Comparison of ENCODE assay signal across 11 cellular contexts in the genomic region with DNA sequence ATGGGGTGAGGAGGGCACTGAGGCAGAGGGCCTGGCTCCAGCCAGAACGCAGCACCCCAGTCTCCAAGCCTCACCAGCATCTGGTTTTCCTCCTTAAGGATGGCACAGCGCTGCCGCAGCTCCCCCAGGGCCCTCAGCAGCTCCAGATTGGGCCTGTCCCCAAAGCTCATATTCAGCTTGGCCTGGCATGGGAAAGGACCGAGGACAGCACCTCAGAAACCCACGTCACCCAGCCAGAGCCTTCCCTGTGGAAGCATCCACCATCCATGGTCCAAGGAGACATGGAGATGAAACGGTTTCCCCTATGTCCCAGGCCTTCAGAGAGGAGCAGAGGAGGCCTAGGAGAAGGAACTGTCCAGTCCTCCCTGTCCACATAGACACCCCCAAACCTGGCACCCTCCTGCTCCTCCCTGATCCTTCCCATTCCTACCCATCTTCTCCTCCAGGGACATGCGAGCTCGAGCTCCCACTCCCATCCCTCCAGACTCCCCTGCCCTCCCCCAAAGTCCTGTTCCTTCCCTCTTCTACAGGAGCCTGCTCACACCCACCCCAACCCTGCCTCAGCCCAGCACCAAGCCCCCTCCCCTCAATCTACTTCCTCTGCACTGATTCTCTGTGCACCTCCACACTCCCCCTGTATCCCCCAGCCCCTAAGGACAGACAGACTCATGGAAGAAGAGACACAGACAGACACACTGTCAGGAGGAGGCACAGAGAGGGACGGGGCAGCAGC. TPM values are rescaled to one million over a fixed set of nuclear protein-coding genes. Genes with fewer than 3 reads are reported as not detected.
DNase-seq lines count a peak whose midpoint lies in the region; ATAC-seq, FAIRE-seq and TF ChIP-seq lines count a peak whose summit lies in the region.
"Had no signal": no experiment of that assay in that cellular context is flagged by ENCODE, and none has a peak within 500 bp of the region (broad histone marks: within the 10 kb centered on the region; RNA-seq: fewer than 3 reads in every experiment).

No MANE protein-coding gene starts in this region.

- FAIRE-seq in GM12878 (lab: Jason Lieb, UNC) = no peak

- RAD21 ChIA-PET in GM12878 (lab: Charles Lee; ENCODE audit: unreplicated experiment) = interaction anchor here (1.0 to 3.6 kb wide), 7 partner anchors 9 to 25 kb away, joined by 3 to 40 read pairs (median 12); a partner anchor contains a TSS

- no peak for TF ChIP-seq RAD21 in GM12878 (IDR thresholded peaks at IDR 0.05; ENCODE audit: insufficient read depth, low read depth, low read length)

- H3K9ac ChIP-seq in KMS-11 = no peak overlapping the region; the same call in 1 of the 2 replicates
- no peak overlapping the region for H3K9ac ChIP-seq in GM12878 (ENCODE audit: control insufficient read depth, insufficient read depth, low read length)
- no peak overlapping the region for H3K9ac ChIP-seq in neuronal stem cell (ENCODE audit: low read depth, low read length, poor library complexity)

- H3K27me3 ChIP-seq in KMS-11 (ENCODE audit: insufficient read depth, low read depth) = no peaks in the 10 kb centered on the region
- no peaks in the 10 kb centered on the region; a peak in 1 of 4 replicates for H3K27me3 ChIP-seq in GM12878 (replicated peaks in 1 of 2; ENCODE audit: control insufficient read depth in 2 of 2, insufficient read depth in 2 of 2, low read length in 1 of 2)
- peaks cover 0 to 29% (median 0%) of the 10 kb centered on the region in 3 experiments for H3K27me3 ChIP-seq in neuronal stem cell (ENCODE audit: control insufficient read depth in 3 of 3, insufficient read depth in 3 of 3, low read depth in 1 of 3, low read length in 3 of 3)

- 61% methylated on average over 9 of the region's 9 CpGs for WGBS in GM12878 (ENCODE audit: insufficient coverage, insufficient replicate concordance, low lambda C conversion rate, missing lambda C conversion rate)
- WGBS in neuronal stem cell (ENCODE audit: extremely low coverage in 2 of 2, insufficient read length in 2 of 2, insufficient replicate concordance in 1 of 2), 2 donors = no CpG with 5 or more reads among the region's 9 CpGs

- BruUV-seq in GM12878 (replicated peaks; lab: Mats Ljungman, UMichigan) = no TSS peak

- DNase-seq in activated CD4-positive, alpha-beta T cell treated with anti-CD3 and anti-CD28 coated beads for 1 hour = peak; percentile 26
- DNase-seq in activated CD4-positive, alpha-beta T cell treated with anti-CD3 and anti-CD28 coated beads for 4 hours = no peak
- DNase-seq in GM12878 (ENCODE audit: low read depth, low spot score) (no peak), neuronal stem cell (ENCODE audit: low spot score) (no peak), NK-92 (lab: John Stamatoyannopoulos, UW; ENCODE audit: unreplicated experiment) (no peak)
- DNase-seq: NCI-H2029 treated with DMSO at 0.1 percent for 48 hours, T1000 had no signal

- SMC1A ChIA-PET in GM12878 (lab: Charles Lee; ENCODE audit: uncharacterized antibody, unreplicated experiment) = interaction anchor here (0.7 to 3.8 kb wide), 12 partner anchors 9 to 136 kb away, joined by 3 to 40 read pairs (median 5); a partner anchor contains a TSS

- peaks cover 7% of the 10 kb centered on the region; the same call in 1 of the 2 replicates for H4K20me1 ChIP-seq in KMS-11 (ENCODE audit: insufficient read depth)
- no peaks in the 10 kb centered on the region; the same call in 1 of the 2 replicates for H4K20me1 ChIP-seq in GM12878 (ENCODE audit: control insufficient read depth, insufficient read depth)

- H3K14ac ChIP-seq in neuronal stem cell (ENCODE audit: low read length) = no peak overlapping the region

- TF ChIP-seq POLR2A in GM12878 (IDR thresholded peaks at IDR 0.05; ENCODE audit: low read depth, low read length) = no peak

- ATAC-seq in GM12878 (no peak), HG03521 (IDR thresholded peaks at IDR 0.05; ENCODE audit: unreplicated experiment) (no peak), GM21529 (IDR thresholded peaks at IDR 0.05; ENCODE audit: unreplicated experiment) (no peak)

- H4K8ac ChIP-seq in neuronal stem cell (ENCODE audit: low read depth, low read length) = no peak overlapping the region

- TF ChIP-seq CTCF in KMS-11 (conservative IDR thresholded peaks at IDR 0.05; ENCODE audit: low read depth, low read length) = no peak
- no peak for TF ChIP-seq CTCF in GM12878 (IDR thresholded peaks at IDR 0.05 in 2 of 3, conservative IDR thresholded peaks at IDR 0.05 in 1 of 3; ENCODE audit: control insufficient read depth in 2 of 3, extremely low read depth in 1 of 3, insufficient read depth in 1 of 3, low read depth in 3 of 3, low read length in 3 of 3)

- intact Hi-C loops in GM12878 (cut with micrococcal nuclease; ENCODE audit: unreplicated experiment) = no loop called here

- peak overlapping the region; percentile 69 for H2BK15ac ChIP-seq in neuronal stem cell (ENCODE audit: low read length)

- H3K4me2 ChIP-seq in KMS-11 (peak overlapping the region; percentile 15; the same call in 1 of the 2 replicates), GM12878 (ENCODE audit: control insufficient read depth, insufficient read depth) (no peak overlapping the region), neuronal stem cell (ENCODE audit: insufficient read depth, low read length, poor library complexity, severe bottlenecking) (no peak overlapping the region)

- H3K79me1 ChIP-seq in neuronal stem cell (ENCODE audit: low read depth, low read length) = peaks cover 6% of the 10 kb centered on the region

- CTCF ChIA-PET in GM12878 (lab: Yijun Ruan, JAX) = interaction anchor here (1.2 to 4.0 kb wide), 10 partner anchors 9 to 127 kb away, joined by 3 to 51 read pairs (median 6); a partner anchor contains a TSS

- H3K27ac ChIP-seq in KMS-11 = peak overlapping the region; percentile 96; the same call in 1 of the 2 replicates
- no peak overlapping the region for H3K27ac ChIP-seq in GM12878 (ENCODE audit: control insufficient read depth, insufficient read depth)
- no peak overlapping the region for H3K27ac ChIP-seq in neuronal stem cell (replicated peaks; ENCODE audit: low read length)

- H3K4me3 ChIP-seq in KMS-11 (IDR thresholded peaks at IDR 0.05; ENCODE audit: insufficient read depth, low read depth, low read length) = no peak overlapping the region
- no peak overlapping the region for H3K4me3 ChIP-seq in GM12878
- no peak overlapping the region for H3K4me3 ChIP-seq in neuronal stem cell (ENCODE audit: low read length in 2 of 2)

- H3K79me2 ChIP-seq in KMS-11 (ENCODE audit: insufficient read depth, low read depth) = peaks cover 21% of the 10 kb centered on the region
- peaks cover 32% of the 10 kb centered on the region for H3K79me2 ChIP-seq in GM12878 (ENCODE audit: control insufficient read depth, insufficient read depth, low read length)

- H3K9me3 ChIP-seq in GM12878 (replicated peaks; ENCODE audit: control insufficient read depth, insufficient read depth, low read length) (no peaks in the 10 kb centered on the region), neuronal stem cell (replicated peaks in 1 of 2; ENCODE audit: control insufficient read depth in 2 of 2, insufficient read depth in 1 of 2, low read depth in 1 of 2, low read length in 2 of 2) (no peaks in the 10 kb centered on the region)

- POLR2A ChIA-PET in GM12878 (lab: Charles Lee) = interaction anchor here (0.7 to 8.4 kb wide), 7 partner anchors 9 to 112 kb away, joined by 3 to 77 read pairs (median 4); no protein-coding TSS in a partner anchor

- no peak overlapping the region for H3K4ac ChIP-seq in neuronal stem cell (ENCODE audit: low read length)

- no peak overlapping the region for H3K18ac ChIP-seq in neuronal stem cell (ENCODE audit: low read length)

- peak overlapping the region; percentile 98 for H2AK5ac ChIP-seq in neuronal stem cell (ENCODE audit: low read depth, low read length)

- H2BK12ac ChIP-seq in neuronal stem cell (ENCODE audit: low read length) = no peak overlapping the region

- no peak for TF ChIP-seq EP300 in GM12878 (IDR thresholded peaks at IDR 0.05; ENCODE audit: borderline replicate concordance in 1 of 2, control insufficient read depth in 1 of 2, low read depth in 2 of 2, low read length in 2 of 2)

- H3K36me3 ChIP-seq in KMS-11 (ENCODE audit: insufficient read depth) = peaks cover 6% of the 10 kb centered on the region; the same call in 1 of the 2 replicates
- peaks cover 6 to 15% of the 10 kb centered on the region in 2 experiments for H3K36me3 ChIP-seq in GM12878 (ENCODE audit: control insufficient read depth in 2 of 2, insufficient read depth in 2 of 2, low read length in 1 of 2)
- H3K36me3 ChIP-seq in neuronal stem cell (replicated peaks in 1 of 2; ENCODE audit: control insufficient read depth in 2 of 2, insufficient read depth in 2 of 2, low read length in 2 of 2) = peaks cover 0 to 4% of the 10 kb centered on the region in 2 donors

- in situ Hi-C loops in GM12878 (cut with MboI) = no loop called here

- H2BK120ac ChIP-seq in neuronal stem cell (ENCODE audit: low read depth, low read length) = no peak overlapping the region

- H3K4me1 ChIP-seq in KMS-11 (ENCODE audit: low read depth, poor library complexity, severe bottlenecking) (peaks cover 31% of the 10 kb centered on the region), GM12878 (ENCODE audit: control insufficient read depth, insufficient read depth, low read length) (peaks cover 18% of the 10 kb centered on the region), neuronal stem cell (ENCODE audit: control insufficient read depth in 2 of 2, insufficient read depth in 1 of 2, low read depth in 1 of 2, low read length in 2 of 2) (peaks cover 13 to 37% of the 10 kb centered on the region in 2 donors)

- H4K91ac ChIP-seq in neuronal stem cell (ENCODE audit: low read depth, low read length, poor library complexity) = no peak overlapping the region

- no peak overlapping the region for H2AFZ ChIP-seq in KMS-11 (ENCODE audit: low read depth)
- H2AFZ ChIP-seq in GM12878 (ENCODE audit: control insufficient read depth, low read depth, low read length) = no peak overlapping the region
- no peak overlapping the region for H2AFZ ChIP-seq in neuronal stem cell (ENCODE audit: low read length)

- H2BK5ac ChIP-seq in neuronal stem cell (ENCODE audit: low read length) = no peak overlapping the region

- H3K23ac ChIP-seq in neuronal stem cell (ENCODE audit: low read depth, low read length, poor library complexity) = no peak overlapping the region

RNA-seq across cellular contexts. Expression of a gene that starts 1.8 kb away (rescaled TPM):
- 52.4 and 53.8 TPM in 2 replicates for total RNA-seq in GM12878 (2013; cell fraction: nucleolus; rRNA removed)
- total RNA-seq in GM12878 (2014; rRNA removed) (5.6 and 5.7 TPM in 2 replicates), GM12878 (2014; rRNA removed; fragmentation: Illumina TruSeq; extraction: Trizol) (2.8 and 3.6 TPM in 2 replicates), GM12878 (2021) (6.5 and 8.8 TPM in 2 replicates)
- polyA plus RNA-seq in GM12878 (2011; ENCODE audit: low read depth) = 5.7 TPM
- polyA plus RNA-seq in GM12878 (2011; rRNA removed) (11.6 and 16.4 TPM in 2 replicates), GM12878 (2014; fragmentation: Illumina TruSeq; extraction: Trizol) (1.2 and 4.2 TPM in 2 replicates), GM12878 (2014; fragmentation: Nextera tagmentation; extraction: Ambion mirVana) (under 1 TPM in 1 of 2 experiments, not detected in 1; 0.58 TPM), GM12878 (2014; rRNA removed) (8.5 and 10.9 TPM in 2 replicates), GM12878 (2016; fragmentation: Nextera tagmentation; extraction: Ambion mirVana) (1 to 10 TPM; 2.2 to 3.2 TPM)
- polyA plus RNA-seq in GM12878 (2011; cell fraction: cytosol; rRNA removed) = 12.2 and 16.5 TPM in 2 replicates
- polyA plus RNA-seq in GM12878 (2011; cell fraction: nucleus; rRNA removed) = 164 and 168 TPM in 2 replicates
- polyA plus RNA-seq in GM12878 (2012) = 9.8 and 14.2 TPM in 2 replicates
- 7.2 and 17.1 TPM in 2 replicates for polyA minus RNA-seq in GM12878 (2011; rRNA and poly(A)+ RNA removed)
- polyA minus RNA-seq in GM12878 (2011; cell fraction: cytosol; rRNA and poly(A)+ RNA removed) = 6.4 and 6.7 TPM in 2 replicates
- polyA minus RNA-seq in GM12878 (2011; cell fraction: nucleus; rRNA and poly(A)+ RNA removed) = 16.2 and 33.3 TPM in 2 replicates
- polyA plus RNA-seq in neuronal stem cell (2013, experiment 1 of 2) = 26.2 TPM
- polyA plus RNA-seq in neuronal stem cell (2013, experiment 2 of 2) = 25.2 TPM

RNA-seq across cellular contexts. Expression of a gene that starts 25.2 kb away (rescaled TPM):
- total RNA-seq in GM12878 (2013; cell fraction: nucleolus; rRNA removed) = 8.8 and 9.5 TPM in 2 replicates
- total RNA-seq in GM12878 (2014; rRNA removed) (87.9 and 92.8 TPM in 2 replicates), GM12878 (2014; rRNA removed; fragmentation: Illumina TruSeq; extraction: Trizol) (70.4 and 83.8 TPM in 2 replicates), GM12878 (2021) (87.0 and 93.2 TPM in 2 replicates)
- polyA plus RNA-seq in GM12878 (2011; ENCODE audit: low read depth) = 90.2 TPM
- polyA plus RNA-seq in GM12878 (2011; rRNA removed) (230 and 240 TPM in 2 replicates), GM12878 (2014; fragmentation: Illumina TruSeq; extraction: Trizol) (98.9 and 112 TPM in 2 replicates), GM12878 (2014; fragmentation: Nextera tagmentation; extraction: Ambion mirVana) (100 to 1,000 TPM; 148 to 293 TPM), GM12878 (2014; rRNA removed) (94.9 and 102 TPM in 2 replicates), GM12878 (2016; fragmentation: Nextera tagmentation; extraction: Ambion mirVana) (100 to 1,000 TPM; 143 to 159 TPM)
- 105 and 107 TPM in 2 replicates for polyA plus RNA-seq in GM12878 (2011; cell fraction: cytosol; rRNA removed)
- 61.5 and 64.9 TPM in 2 replicates for polyA plus RNA-seq in GM12878 (2011; cell fraction: nucleus; rRNA removed)
- 88.7 and 95.3 TPM in 2 replicates for polyA plus RNA-seq in GM12878 (2012)
- polyA minus RNA-seq in GM12878 (2011; rRNA and poly(A)+ RNA removed) = 60.9 and 80.0 TPM in 2 replicates
- 11.5 and 19.8 TPM in 2 replicates for polyA minus RNA-seq in GM12878 (2011; cell fraction: cytosol; rRNA and poly(A)+ RNA removed)
- polyA minus RNA-seq in GM12878 (2011; cell fraction: nucleus; rRNA and poly(A)+ RNA removed) = 5.6 and 14.2 TPM in 2 replicates
- 75.6 TPM for polyA plus RNA-seq in neuronal stem cell (2013, experiment 1 of 2)
- 76.4 TPM for polyA plus RNA-seq in neuronal stem cell (2013, experiment 2 of 2)

RNA-seq across cellular contexts. Expression of a gene that starts 46.0 kb away (rescaled TPM):
- total RNA-seq in GM12878 (2013; cell fraction: nucleolus; rRNA removed) = not detected in 2 replicates
- total RNA-seq in GM12878 (2014; rRNA removed) = 0.05 and 0.06 TPM in 2 replicates
- 0.09 and 0.13 TPM in 2 replicates for total RNA-seq in GM12878 (2014; rRNA removed; fragmentation: Illumina TruSeq; extraction: Trizol)
- 0.08 and 0.23 TPM in 2 replicates for total RNA-seq in GM12878 (2021)
- polyA plus RNA-seq in GM12878 (2011; ENCODE audit: low read depth) = not detected
- polyA plus RNA-seq in GM12878 (2011; rRNA removed) = 0.35 and 0.49 TPM in 2 replicates
- polyA plus RNA-seq in GM12878 (2011; cell fraction: cytosol; rRNA removed) = 0.33 and 0.45 TPM in 2 replicates
- 0.10 and 0.19 TPM in 2 replicates for polyA plus RNA-seq in GM12878 (2011; cell fraction: nucleus; rRNA removed)
- polyA plus RNA-seq in GM12878 (2012) = 0.08 TPM in 1 of 2 replicates, not detected in the other
- polyA plus RNA-seq in GM12878 (2014; fragmentation: Illumina TruSeq; extraction: Trizol) = 0.10 TPM in 1 of 2 replicates, not detected in the other
- under 1 TPM; 0.10 to 0.26 TPM for polyA plus RNA-seq in GM12878 (2014; fragmentation: Nextera tagmentation; extraction: Ambion mirVana)
- polyA plus RNA-seq in GM12878 (2014; rRNA removed) = 0.14 TPM in 2 replicates
- under 1 TPM; 0.09 to 0.17 TPM for polyA plus RNA-seq in GM12878 (2016; fragmentation: Nextera tagmentation; extraction: Ambion mirVana)
- polyA minus RNA-seq in GM12878 (2011; rRNA and poly(A)+ RNA removed) = 0.15 and 0.37 TPM in 2 replicates
- not detected in 2 replicates for polyA minus RNA-seq in GM12878 (2011; cell fraction: cytosol; rRNA and poly(A)+ RNA removed)
- polyA minus RNA-seq in GM12878 (2011; cell fraction: nucleus; rRNA and poly(A)+ RNA removed) = not detected in 2 replicates
- polyA plus RNA-seq in neuronal stem cell (2013, experiment 1 of 2) = 0.01 TPM
- not detected for polyA plus RNA-seq in neuronal stem cell (2013, experiment 2 of 2)
- total RNA-seq: osteocyte had no signal
